Comparison of ENCODE assay signal across 8 cellular contexts in genomic region chr14:24135834-24136683, GRCh38. TPM values are rescaled to one million over a fixed set of nuclear protein-coding genes. Genes with fewer than 3 reads are reported as not detected.
DNase-seq lines count a peak whose midpoint lies in the region; ATAC-seq and TF ChIP-seq lines count a peak whose summit lies in the region.

Gene PSME1 (plus strand): TSS chr14:24136194. CDS start chr14:24136263, 69 bp downstream.

- peak within 1 kb of the TSS; percentile 1 for H2BK120ac ChIP-seq in mesenchymal stem cell (ENCODE audit: low read depth, low read length)

- no peaks in the 10 kb centered on the region for H3K27me3 Mint-ChIP-seq in CD8-positive, alpha-beta T cell (ENCODE audit: low read depth)

- peaks cover 64% of the 10 kb centered on the region for H3K4me1 Mint-ChIP-seq in CD8-positive, alpha-beta T cell (ENCODE audit: low read depth)

- peak within 1 kb of the TSS; percentile 81 for H3K27ac ChIP-seq in CD8-positive, alpha-beta T cell (ENCODE audit: low read depth, low read length)
- H3K27ac ChIP-seq in effector memory CD4-positive, alpha-beta T cell (ENCODE audit: insufficient read depth, low read length, poor library complexity, severe bottlenecking), result peak within 1 kb of the TSS; percentile 94
- H3K27ac ChIP-seq in mesenchymal stem cell (ENCODE audit: low read length, poor library complexity, severe bottlenecking), result peak within 1 kb of the TSS; percentile 4

- H3K4me3 ChIP-seq in CD8-positive, alpha-beta T cell (ENCODE audit: low read depth, low read length), result peak within 1 kb of the TSS; percentile 91
- peak within 1 kb of the TSS; percentile 100 for H3K4me3 ChIP-seq in effector memory CD4-positive, alpha-beta T cell (ENCODE audit: insufficient read depth, low read depth, low read length, poor library complexity, severe bottlenecking)
- H3K4me3 ChIP-seq in mesenchymal stem cell (ENCODE audit: insufficient read depth in 1 of 2, low read depth in 1 of 2, low read length in 2 of 2), result peak within 1 kb of the TSS; percentile 81 to 91

- peak; percentile 89 to 97 (median 94) for DNase-seq in CD8-positive, alpha-beta T cell
- DNase-seq in HS-27A (ENCODE audit: low read depth), result peak; percentile 63
- DNase-seq in NK-92 (lab: John Stamatoyannopoulos, UW; ENCODE audit: unreplicated experiment), result peak; percentile 41
- peak; percentile 89 to 91 (median 90) for DNase-seq in effector memory CD4-positive, alpha-beta T cell
- DNase-seq in mesenchymal stem cell, result peak; percentile 91
- DNase-seq in stimulated activated CD8-positive, alpha-beta memory T cell treated with anti-CD3 and anti-CD28 coated beads, Interleukin-12 subunit alpha, Interleukin-12 subunit beta, amount 100 ng/mL, for 4 hours (ENCODE audit: low read depth), result peak; percentile 90

- TF ChIP-seq CTCF in CD8-positive, alpha-beta T cell (IDR thresholded peaks at IDR 0.05), result no peak

- POLR2A ChIA-PET in CD8-positive, alpha-beta T cell (lab: Charles Lee), result interaction anchor here (0.6 to 3.9 kb wide), 23 partner anchors 8 to 301 kb away, joined by 3 to 56 read pairs (median 5); partner anchors contain the start of genes DCAF11, IPO4, IRF9 and MDP1
- POLR2A ChIA-PET in activated CD8-positive, alpha-beta memory T cell treated with anti-CD3 and anti-CD28 coated beads for 36 hours (lab: Charles Lee), result interaction anchor here (0.7 to 4.1 kb wide), 8 partner anchors 9 to 492 kb away, joined by 3 to 34 read pairs (median 6); partner anchors contain the start of genes DCAF11, IRF9, NRL and PSME2

- peak within 1 kb of the TSS; percentile 88 for H3K9ac ChIP-seq in mesenchymal stem cell (ENCODE audit: low read length)

- no peak within 1 kb of the TSS for H2BK5ac ChIP-seq in mesenchymal stem cell (ENCODE audit: low read depth, low read length, poor library complexity, severe bottlenecking)

- intact Hi-C loops in CD8-positive, alpha-beta T cell (cut with DNase I, micrococcal nuclease), result loop anchor here (1.0 kb wide), 5 partner anchors 10 to 96 kb away; partner anchors contain the start of genes IRF9 (in 2 of the 2), PSME2 (in 2 of the 2), CARMIL3 (in 1 of the 2) and GMPR2 (in 1 of the 2)

- WGBS in mesenchymal stem cell, result 1% methylated on average over 58 of the region's 75 CpGs

- peak within 1 kb of the TSS; percentile 90 for H3K4me3 Mint-ChIP-seq in CD8-positive, alpha-beta T cell

- H2BK15ac ChIP-seq in mesenchymal stem cell (ENCODE audit: low read depth, poor library complexity, severe bottlenecking), result no peak within 1 kb of the TSS

- no peaks in the 10 kb centered on the region for H3K27me3 ChIP-seq in CD8-positive, alpha-beta T cell (ENCODE audit: insufficient read depth, low read length)
- H3K27me3 ChIP-seq in effector memory CD4-positive, alpha-beta T cell (replicated peaks; ENCODE audit: control insufficient read depth, insufficient read depth, low read length, poor library complexity, severe bottlenecking), result no peaks in the 10 kb centered on the region
- H3K27me3 ChIP-seq in mesenchymal stem cell (ENCODE audit: control insufficient read depth in 1 of 2, insufficient read depth in 1 of 2, low read length in 2 of 2), result no peaks in the 10 kb centered on the region

- H2AK5ac ChIP-seq in mesenchymal stem cell (ENCODE audit: low read length, severe bottlenecking), result no peak within 1 kb of the TSS

- H3K9me3 Mint-ChIP-seq in CD8-positive, alpha-beta T cell, result no peaks in the 10 kb centered on the region

- peak within 1 kb of the TSS in 1 of 2 experiments; percentile 84 for H2BK12ac ChIP-seq in mesenchymal stem cell (ENCODE audit: low read length in 2 of 2)

- H3K4me1 ChIP-seq in CD8-positive, alpha-beta T cell (ENCODE audit: insufficient read depth, low read length), result peaks cover 54% of the 10 kb centered on the region
- peaks cover 50% of the 10 kb centered on the region for H3K4me1 ChIP-seq in effector memory CD4-positive, alpha-beta T cell (ENCODE audit: control insufficient read depth, insufficient read depth, low read length, poor library complexity, severe bottlenecking)
- peaks cover 19% of the 10 kb centered on the region for H3K4me1 ChIP-seq in mesenchymal stem cell (ENCODE audit: control insufficient read depth, insufficient read depth, low read depth, low read length)

- peak within 1 kb of the TSS; percentile 86 for H2AFZ ChIP-seq in mesenchymal stem cell (ENCODE audit: low read depth, low read length)

- peaks cover 39% of the 10 kb centered on the region for H3K36me3 Mint-ChIP-seq in CD8-positive, alpha-beta T cell

- H3K18ac ChIP-seq in mesenchymal stem cell (ENCODE audit: low read depth in 1 of 2, low read length in 2 of 2), result peak within 1 kb of the TSS; percentile 38 to 92

- peak within 1 kb of the TSS in 1 of 2 experiments; percentile 94 for H3K4ac ChIP-seq in mesenchymal stem cell (ENCODE audit: low read depth in 1 of 2, low read length in 2 of 2)

- peaks cover 17% of the 10 kb centered on the region for H3K36me3 ChIP-seq in CD8-positive, alpha-beta T cell (ENCODE audit: insufficient read depth, low read length)
- H3K36me3 ChIP-seq in effector memory CD4-positive, alpha-beta T cell (ENCODE audit: control insufficient read depth, insufficient read depth, low read length), result peaks cover 19% of the 10 kb centered on the region
- H3K36me3 ChIP-seq in mesenchymal stem cell (ENCODE audit: control insufficient read depth in 1 of 2, insufficient read depth in 2 of 2, low read depth in 1 of 2, low read length in 2 of 2), result peaks cover 27 to 34% of the 10 kb centered on the region in 2 experiments

- peak within 1 kb of the TSS; percentile 79 for H3K4me2 ChIP-seq in mesenchymal stem cell (ENCODE audit: low read length, poor library complexity, severe bottlenecking)

- H4K8ac ChIP-seq in mesenchymal stem cell (ENCODE audit: low read length), result peak within 1 kb of the TSS; percentile 86

- peak within 1 kb of the TSS in 1 of 2 experiments; percentile 94 for H3K23ac ChIP-seq in mesenchymal stem cell (ENCODE audit: low read length in 2 of 2)

- H3K79me1 ChIP-seq in mesenchymal stem cell (replicated peaks; ENCODE audit: low read length, poor library complexity, severe bottlenecking), result peaks cover 26% of the 10 kb centered on the region

- CTCF ChIA-PET in CD8-positive, alpha-beta T cell (lab: Charles Lee), result interaction anchor here (0.9 to 4.9 kb wide), 8 partner anchors 10 to 43 kb away, joined by 3 to 29 read pairs (median 4); partner anchors contain the start of genes IRF9, PSME2 and RNF31
- CTCF ChIA-PET in activated CD8-positive, alpha-beta memory T cell treated with anti-CD3 and anti-CD28 coated beads for 36 hours (lab: Charles Lee), result interaction anchor here (0.7 to 4.7 kb wide), 10 partner anchors 9 to 59 kb away, joined by 3 to 34 read pairs (median 6); partner anchors contain the start of genes IRF9, RNF31 and TM9SF1

- H4K91ac ChIP-seq in mesenchymal stem cell (ENCODE audit: low read length), result peak within 1 kb of the TSS; percentile 22

- no peaks in the 10 kb centered on the region for H3K9me3 ChIP-seq in CD8-positive, alpha-beta T cell (ENCODE audit: low read length)
- no peaks in the 10 kb centered on the region for H3K9me3 ChIP-seq in effector memory CD4-positive, alpha-beta T cell (ENCODE audit: control insufficient read depth, low read length)
- no peaks in the 10 kb centered on the region for H3K9me3 ChIP-seq in mesenchymal stem cell (ENCODE audit: control insufficient read depth, low read length)

- H3K27ac Mint-ChIP-seq in CD8-positive, alpha-beta T cell, result peak within 1 kb of the TSS; percentile 93

- ATAC-seq in CD8-positive, alpha-beta T cell, result peak; percentile 98
- ATAC-seq in GM19467 (IDR thresholded peaks at IDR 0.05; ENCODE audit: unreplicated experiment), result peak; percentile 83

- H3K14ac ChIP-seq in mesenchymal stem cell (ENCODE audit: low read length in 2 of 2), result peak within 1 kb of the TSS in 1 of 2 experiments; percentile 93

RNA-seq across cellular contexts. Expression of gene PSME1, which starts in this region (rescaled TPM):
- 100 to 1,000 TPM; 200 to 207 TPM for total RNA-seq in CD8-positive, alpha-beta T cell
- 100 to 1,000 TPM; 334 to 335 TPM for total RNA-seq in activated CD8-positive, alpha-beta memory T cell treated with anti-CD3 and anti-CD28 coated beads for 36 hours
- polyA plus RNA-seq in mesenchymal stem cell (2013, experiment 1 of 2), result 210 TPM
- 213 TPM for polyA plus RNA-seq in mesenchymal stem cell (2013, experiment 2 of 2)

Comparison
In these comparisons a context has a peak if more than half of its experiments do, and no peak if none do; other contexts are left out.
1. Peak in every context shown above with its lines: DNase-seq, ATAC-seq, H3K4me3 ChIP-seq and H3K27ac ChIP-seq.
2. DNase-seq: peak in every context shown above with its lines; median percentile 94 in CD8-positive, alpha-beta T cell; 91 in mesenchymal stem cell; 90 in effector memory CD4-positive, alpha-beta T cell; 90 in stimulated activated CD8-positive, alpha-beta memory T cell treated with anti-CD3 and anti-CD28 coated beads, Interleukin-12 subunit alpha, Interleukin-12 subunit beta, amount 100 ng/mL, for 4 hours; 63 in HS-27A; 41 in NK-92.
3. H3K27ac ChIP-seq: peak in every context shown above with its lines; median percentile 94 in effector memory CD4-positive, alpha-beta T cell; 81 in CD8-positive, alpha-beta T cell; 4 in mesenchymal stem cell.